10 cellular contexts compared by ENCODE assay signal in the genomic region with DNA sequence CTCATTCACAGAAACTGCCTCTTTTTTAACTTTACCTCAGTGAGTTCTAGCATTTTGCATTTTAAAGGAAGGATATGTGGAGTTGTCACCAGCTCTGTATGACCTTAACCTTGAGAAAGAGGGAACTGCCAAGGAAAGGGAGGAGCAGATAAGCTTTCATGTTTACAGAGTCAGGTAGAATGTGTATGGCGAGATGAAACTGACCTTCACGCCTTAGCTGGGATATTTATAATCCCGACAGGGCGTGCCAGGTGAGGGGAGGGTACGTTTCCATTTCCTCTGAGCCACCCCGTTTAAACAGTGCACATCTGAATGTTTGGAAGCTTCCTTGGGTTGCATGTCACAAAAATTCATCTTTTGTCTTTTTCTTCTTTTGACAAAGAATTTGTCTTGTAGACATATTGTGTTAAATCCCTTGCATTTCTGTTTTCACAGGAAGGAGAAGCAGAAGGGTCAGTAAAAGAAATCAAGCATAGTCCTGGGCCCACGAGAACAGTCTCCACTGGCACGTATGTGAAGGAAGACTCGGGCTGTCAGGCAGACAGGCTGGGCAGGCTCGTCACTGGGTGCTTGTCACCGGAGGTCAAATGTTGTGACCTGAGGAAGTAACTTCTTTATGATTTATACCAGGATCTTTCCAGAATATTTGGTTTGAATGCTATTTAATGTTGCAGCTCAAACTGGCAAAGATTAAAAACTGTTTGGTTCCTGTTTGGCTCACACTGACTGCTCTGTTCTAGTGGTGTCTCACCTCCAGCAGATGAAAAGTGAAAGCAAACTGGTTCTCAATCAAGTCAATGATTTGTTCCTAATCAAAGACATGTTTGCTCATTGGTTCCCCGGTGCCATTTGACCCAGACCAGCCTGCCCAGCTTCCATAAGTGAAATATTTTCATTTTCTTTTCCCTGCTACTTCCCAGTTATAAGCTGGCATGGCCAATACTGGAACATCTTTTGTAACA. TPM values are rescaled to one million over a fixed set of nuclear protein-coding genes. Genes with fewer than 3 reads are reported as not detected.
DNase-seq lines count a peak whose midpoint lies in the region; ATAC-seq, FAIRE-seq and TF ChIP-seq lines count a peak whose summit lies in the region.
"Had no signal": no experiment of that assay in that cellular context is flagged by ENCODE, and none has a peak within 500 bp of the region (broad histone marks: within the 10 kb centered on the region; RNA-seq: fewer than 3 reads in every experiment).

No MANE protein-coding gene starts in this region.

- H2BK15ac ChIP-seq in mesendoderm (replicated peaks; ENCODE audit: low read depth), result no peak overlapping the region

- BruUV-seq in GM12878 (replicated peaks; lab: Mats Ljungman, UMichigan), result no TSS peak

- no peak overlapping the region for H3K56ac ChIP-seq in mesendoderm (ENCODE audit: low read length)

- no peaks in the 10 kb centered on the region for H3K27me3 Mint-ChIP-seq in natural killer cell (ENCODE audit: low read depth in 2 of 2)

- H3K27me3 ChIP-seq in GM12878 (replicated peaks in 1 of 2; ENCODE audit: control insufficient read depth in 2 of 2, insufficient read depth in 2 of 2, low read length in 1 of 2) (no peaks in the 10 kb centered on the region), mesendoderm (ENCODE audit: insufficient read depth, low read length, poor library complexity) (no peaks in the 10 kb centered on the region)

- no peak for TF ChIP-seq RAD21 in GM12878 (IDR thresholded peaks at IDR 0.05; ENCODE audit: insufficient read depth, low read depth, low read length)

- H4K20me1 ChIP-seq in GM12878 (ENCODE audit: control insufficient read depth, insufficient read depth), result no peaks in the 10 kb centered on the region

- H3K9ac ChIP-seq in GM12878 (ENCODE audit: control insufficient read depth, insufficient read depth, low read length), result peak overlapping the region; percentile 5; the same call in 1 of the 2 replicates
- no peak overlapping the region for H3K9ac ChIP-seq in mesendoderm (ENCODE audit: low read length)

- H3K23ac ChIP-seq in mesendoderm (ENCODE audit: low read length), result no peak overlapping the region

- peak; percentile 46 for DNase-seq in GM12865 (ENCODE audit: low read depth)
- no peak for DNase-seq in GM12878 (ENCODE audit: low read depth, low spot score)
- no peak for DNase-seq in natural killer cell
- no peak for DNase-seq in amygdala (lab: John Stamatoyannopoulos, UW)
- no peak for DNase-seq in HEK293T (ENCODE audit: extremely low spot score)
- DNase-seq in mesendoderm, result no peak
- DNase-seq in SW480 (ENCODE audit: low spot score), result no peak
- DNase-seq: activated CD4-positive, CD25-positive, alpha-beta regulatory T cell had no signal

- no peak overlapping the region for H3K4ac ChIP-seq in mesendoderm (ENCODE audit: low read depth, low read length)

- TF ChIP-seq EP300 in GM12878 (IDR thresholded peaks at IDR 0.05; ENCODE audit: borderline replicate concordance in 1 of 2, control insufficient read depth in 1 of 2, low read depth in 2 of 2, low read length in 2 of 2), result no peak

- H3K4me3 ChIP-seq in GM12865 (ENCODE audit: low read depth, low read length) (peak overlapping the region; percentile 46), GM12878 (peak overlapping the region; percentile 25; the same call in 1 of the 2 replicates), mesendoderm (ENCODE audit: low read length) (no peak overlapping the region)
- H3K4me3 ChIP-seq: prostate gland had no signal

- H3K4me1 ChIP-seq in GM12878 (ENCODE audit: control insufficient read depth, insufficient read depth, low read length) (peaks cover 15% of the 10 kb centered on the region), mesendoderm (ENCODE audit: control insufficient read depth, low read depth, low read length) (no peaks in the 10 kb centered on the region)
- H3K4me1 ChIP-seq: prostate gland had no signal

- TF ChIP-seq CTCF in GM12865 (IDR thresholded peaks at IDR 0.05; ENCODE audit: insufficient read depth, low read depth, low read length, missing control alignments) (no peak), GM12878 (IDR thresholded peaks at IDR 0.05 in 2 of 3, conservative IDR thresholded peaks at IDR 0.05 in 1 of 3; ENCODE audit: control insufficient read depth in 2 of 3, extremely low read depth in 1 of 3, insufficient read depth in 1 of 3, low read depth in 3 of 3, low read length in 3 of 3) (no peak), natural killer cell (IDR thresholded peaks at IDR 0.05) (no peak)

- peaks cover 42 to 44% of the 10 kb centered on the region in 2 donors for H3K4me1 Mint-ChIP-seq in natural killer cell

- no peak overlapping the region for H4K5ac ChIP-seq in mesendoderm (ENCODE audit: low read length)

- RAD21 ChIA-PET in GM12878 (lab: Charles Lee; ENCODE audit: unreplicated experiment), result interaction anchor here (0.7 to 1.3 kb wide), 2 partner anchors 16 to 78 kb away, joined by 3 to 4 read pairs; partner anchors contain the start of gene OPTN

- H3K27ac ChIP-seq in GM12878 (ENCODE audit: control insufficient read depth, insufficient read depth) (peak overlapping the region; percentile 61), mesendoderm (ENCODE audit: low read depth, low read length) (no peak overlapping the region)

- no peaks in the 10 kb centered on the region for H3K9me3 Mint-ChIP-seq in natural killer cell

- 90% methylated on average over 12 of the region's 12 CpGs for WGBS in GM12878 (ENCODE audit: insufficient coverage, insufficient replicate concordance, low lambda C conversion rate, missing lambda C conversion rate)
- WGBS in mesendoderm (ENCODE audit: extremely low coverage, insufficient coverage, low lambda C conversion rate), result no CpG with 5 or more reads among the region's 12 CpGs

- no peaks in the 10 kb centered on the region for H3K79me2 ChIP-seq in GM12878 (ENCODE audit: control insufficient read depth, insufficient read depth, low read length)
- H3K79me2 ChIP-seq in mesendoderm (ENCODE audit: control insufficient read depth, insufficient read depth, low read length), result no peaks in the 10 kb centered on the region

- in situ Hi-C loops in GM12878 (cut with MboI), result no loop called here

- H4K8ac ChIP-seq in mesendoderm (ENCODE audit: low read depth, low read length), result no peak overlapping the region

- intact Hi-C loops in GM12878 (cut with micrococcal nuclease; ENCODE audit: unreplicated experiment) (no loop called here), natural killer cell (cut with micrococcal nuclease) (loop anchor here (1.0 to 2.0 kb wide), 2 partner anchors 8 to 15 kb away; partner anchors contain the start of gene OPTN)

- H3K36me3 ChIP-seq in GM12878 (ENCODE audit: control insufficient read depth in 2 of 2, insufficient read depth in 2 of 2, low read length in 1 of 2), result peaks cover 0 to 4% of the 10 kb centered on the region in 2 experiments; a peak in 3 of 4 replicates
- H3K36me3 ChIP-seq in mesendoderm (ENCODE audit: control insufficient read depth, insufficient read depth, low read length), result peaks cover 1% of the 10 kb centered on the region
- H3K36me3 ChIP-seq: prostate gland had no signal

- no peaks in the 10 kb centered on the region for H3K79me1 ChIP-seq in mesendoderm (ENCODE audit: low read length)

- H2AK5ac ChIP-seq in mesendoderm (ENCODE audit: low read length), result no peak overlapping the region

- peak; percentile 83 for FAIRE-seq in GM12878 (lab: Jason Lieb, UNC)

- H2AFZ ChIP-seq in GM12878 (ENCODE audit: control insufficient read depth, low read depth, low read length), result peak overlapping the region; percentile 61

- peaks cover 36% of the 10 kb centered on the region for H3K36me3 Mint-ChIP-seq in natural killer cell

- no peak for TF ChIP-seq POLR2A in GM12878 (IDR thresholded peaks at IDR 0.05; ENCODE audit: low read depth, low read length)

- H3K18ac ChIP-seq in mesendoderm (ENCODE audit: low read length), result no peak overlapping the region

- no peak overlapping the region for H2BK5ac ChIP-seq in mesendoderm (ENCODE audit: low read length)

- POLR2A ChIA-PET in GM12878 (lab: Charles Lee), result interaction anchor here (0.6 kb wide), 1 partner anchor 28 kb away, joined by 3 read pairs; no protein-coding TSS in a partner anchor
- POLR2A ChIA-PET in HEK293T (lab: Yijun Ruan, JAX), result no interaction called here

- SMC1A ChIA-PET in GM12878 (lab: Charles Lee; ENCODE audit: uncharacterized antibody, unreplicated experiment), result interaction anchor here (1.7 kb wide), 1 partner anchor 184 kb away, joined by 3 read pairs; the partner anchor contains the start of gene PHYH

- ATAC-seq in HG03354 (IDR thresholded peaks at IDR 0.05; ENCODE audit: poor library complexity, severe bottlenecking, unreplicated experiment) (peak; percentile 79), GM12878 (peak; percentile 90), natural killer cell (peak; percentile 86 to 88 (median 87))

- peak overlapping the region; percentile 81 for H3K4me3 Mint-ChIP-seq in natural killer cell

- H3K9me3 ChIP-seq in GM12878 (replicated peaks; ENCODE audit: control insufficient read depth, insufficient read depth, low read length), result no peaks in the 10 kb centered on the region
- H3K9me3 ChIP-seq: prostate gland had no signal

- CTCF ChIA-PET in GM12878 (lab: Yijun Ruan, JAX) (interaction anchor here (0.9 to 3.9 kb wide), 6 partner anchors 9 to 44 kb away, joined by 3 to 19 read pairs (median 4); partner anchors contain the start of gene OPTN), HEK293T (lab: Yijun Ruan, JAX) (interaction anchor here (1.0 kb wide), 1 partner anchor 16 kb away, joined by 4 read pairs; the partner anchor contains the start of gene OPTN)

- H2BK120ac ChIP-seq in mesendoderm (ENCODE audit: low read depth, low read length), result no peak overlapping the region

- peak overlapping the region; percentile 73 for H3K4me2 ChIP-seq in GM12878 (ENCODE audit: control insufficient read depth, insufficient read depth)
- no peak overlapping the region for H3K4me2 ChIP-seq in mesendoderm (ENCODE audit: low read length)

- H3K27ac Mint-ChIP-seq in natural killer cell, result peak overlapping the region; percentile 94

RNA-seq across cellular contexts. Expression of gene OPTN, which starts 16.1 kb away (rescaled TPM):
- total RNA-seq in GM12878 (2013; cell fraction: nucleolus; rRNA removed), result 38.6 and 39.9 TPM in 2 replicates
- total RNA-seq in GM12878 (2014; rRNA removed) (20.0 and 26.9 TPM in 2 replicates), GM12878 (2014; rRNA removed; fragmentation: Illumina TruSeq; extraction: Trizol) (25.0 and 28.1 TPM in 2 replicates), GM12878 (2021) (34.0 and 34.8 TPM in 2 replicates), natural killer cell (100 to 1,000 TPM; 140 to 177 (median 161) TPM)
- polyA plus RNA-seq in GM12878 (2011; ENCODE audit: low read depth), result 21.7 TPM
- polyA plus RNA-seq in GM12878 (2011; rRNA removed) (42.4 and 52.7 TPM in 2 replicates), GM12878 (2014; fragmentation: Illumina TruSeq; extraction: Trizol) (26.1 and 28.1 TPM in 2 replicates), GM12878 (2014; fragmentation: Nextera tagmentation; extraction: Ambion mirVana) (10 to 100 TPM; 15.2 to 22.3 TPM), GM12878 (2014; rRNA removed) (20.2 and 25.9 TPM in 2 replicates), GM12878 (2016; fragmentation: Nextera tagmentation; extraction: Ambion mirVana) (10 to 100 TPM; 30.6 to 32.3 TPM)
- 15.6 and 19.0 TPM in 2 replicates for polyA plus RNA-seq in GM12878 (2011; cell fraction: cytosol; rRNA removed)
- polyA plus RNA-seq in GM12878 (2011; cell fraction: nucleus; rRNA removed), result 30.3 and 34.8 TPM in 2 replicates
- 42.8 and 49.7 TPM in 2 replicates for polyA plus RNA-seq in GM12878 (2012)
- polyA minus RNA-seq in GM12878 (2011; rRNA and poly(A)+ RNA removed), result 20.2 and 33.3 TPM in 2 replicates
- polyA minus RNA-seq in GM12878 (2011; cell fraction: cytosol; rRNA and poly(A)+ RNA removed), result 8.3 and 8.8 TPM in 2 replicates
- 12.0 and 16.3 TPM in 2 replicates for polyA minus RNA-seq in GM12878 (2011; cell fraction: nucleus; rRNA and poly(A)+ RNA removed)
- polyA plus RNA-seq in mesendoderm (2013, experiment 1 of 2), result 3.7 TPM
- 3.6 TPM for polyA plus RNA-seq in mesendoderm (2013, experiment 2 of 2)

RNA-seq across cellular contexts. Expression of gene MCM10, which starts 45.2 kb away (rescaled TPM):
- total RNA-seq in GM12878 (2013; cell fraction: nucleolus; rRNA removed), result 24.9 and 31.5 TPM in 2 replicates
- total RNA-seq in GM12878 (2014; rRNA removed) (22.2 and 23.4 TPM in 2 replicates), GM12878 (2014; rRNA removed; fragmentation: Illumina TruSeq; extraction: Trizol) (26.8 and 27.0 TPM in 2 replicates), GM12878 (2021) (30.7 and 31.1 TPM in 2 replicates), natural killer cell (1 to 10 TPM in 2 of 3 donors, under 1 TPM in 1; 0.73 to 2.9 (median 1.3) TPM)
- polyA plus RNA-seq in GM12878 (2011; ENCODE audit: low read depth), result 4.1 TPM
- polyA plus RNA-seq in GM12878 (2011; rRNA removed) (14.3 and 17.5 TPM in 2 replicates), GM12878 (2014; fragmentation: Illumina TruSeq; extraction: Trizol) (21.5 and 24.1 TPM in 2 replicates), GM12878 (2014; fragmentation: Nextera tagmentation; extraction: Ambion mirVana) (1 to 10 TPM; 5.8 to 6.8 TPM), GM12878 (2014; rRNA removed) (13.2 and 14.2 TPM in 2 replicates), GM12878 (2016; fragmentation: Nextera tagmentation; extraction: Ambion mirVana) (10 to 100 TPM; 30.9 to 35.1 TPM)
- polyA plus RNA-seq in GM12878 (2011; cell fraction: cytosol; rRNA removed), result 8.0 and 9.8 TPM in 2 replicates
- 11.9 and 14.8 TPM in 2 replicates for polyA plus RNA-seq in GM12878 (2011; cell fraction: nucleus; rRNA removed)
- 5.2 and 6.1 TPM in 2 replicates for polyA plus RNA-seq in GM12878 (2012)
- polyA minus RNA-seq in GM12878 (2011; rRNA and poly(A)+ RNA removed), result 13.5 and 14.8 TPM in 2 replicates
- polyA minus RNA-seq in GM12878 (2011; cell fraction: cytosol; rRNA and poly(A)+ RNA removed), result 6.8 and 9.7 TPM in 2 replicates
- polyA minus RNA-seq in GM12878 (2011; cell fraction: nucleus; rRNA and poly(A)+ RNA removed), result 12.0 and 22.4 TPM in 2 replicates
- 39.8 TPM for polyA plus RNA-seq in mesendoderm (2013, experiment 1 of 2)
- polyA plus RNA-seq in mesendoderm (2013, experiment 2 of 2), result 38.2 TPM

Comparison
In these comparisons a context has a peak if more than half of its experiments do, and no peak if none do; other contexts are left out.
1. RNA of gene MCM10, which starts 45.2 kb away (total RNA-seq): 22.2 to 31.5 TPM in GM12878; 0.73 to 2.9 TPM in natural killer cell; every median in the first group is over 4 times any median in the second.
2. Peak in every context shown above with its lines, with median percentiles within 50 percentile points of each other: ATAC-seq.